1 cellular context compared by ENCODE assay signal in the genomic region with DNA sequence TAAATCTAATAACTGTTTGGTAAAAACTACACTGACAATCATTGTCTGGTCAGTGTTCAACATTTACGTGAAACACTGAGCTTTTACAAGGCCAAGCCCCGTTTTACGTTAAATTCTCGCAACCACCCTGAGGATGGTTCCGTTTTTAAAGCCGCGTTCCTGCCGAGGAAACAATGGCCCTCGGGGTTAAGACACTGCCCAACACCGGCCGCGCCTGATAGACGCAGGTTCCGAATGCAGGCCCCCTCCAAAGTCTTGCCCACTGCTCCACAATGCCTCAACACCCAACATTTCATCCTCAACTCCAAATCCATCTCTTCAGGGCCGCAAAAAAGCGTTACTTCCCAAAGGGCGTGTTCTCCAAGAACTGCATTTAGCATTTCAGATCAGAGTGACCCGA.
A peak's percentile ranks its signal among the peaks of the same experiment; 100 is the strongest.
TF ChIP-seq lines count a peak whose summit lies in the region.

No MANE protein-coding gene starts in this region.

TF ChIP-seq in HepG2, 621 proteins besides CTCF, POLR2A, EP300 and RAD21:
- no peak for TF ChIP-seq ZHX1 (CRISPR knock-in tag; IDR thresholded peaks at IDR 0.05; ENCODE audit: low read depth)
- 0 out of 2 replicates have a peak, but pooled peaks have one; percentile 3 for TF ChIP-seq ZNF709 (CRISPR knock-in tag; IDR thresholded peaks at IDR 0.05)
- TF ChIP-seq USF2 (IDR thresholded peaks at IDR 0.05; ENCODE audit: low read depth, low read length): no peak
- TF ChIP-seq USF2 (CRISPR knock-in tag; IDR thresholded peaks at IDR 0.05; ENCODE audit: borderline replicate concordance): no peak
- TF ChIP-seq TEF (CRISPR knock-in tag; IDR thresholded peaks at IDR 0.05): no peak
- TF ChIP-seq ZBTB38 (CRISPR knock-in tag; IDR thresholded peaks at IDR 0.05): no peak
- TF ChIP-seq MLLT10 (CRISPR knock-in tag; IDR thresholded peaks at IDR 0.05): no peak
- no peak for TF ChIP-seq HNF4A (CRISPR knock-in tag; IDR thresholded peaks at IDR 0.05)
